In the genomic region with DNA sequence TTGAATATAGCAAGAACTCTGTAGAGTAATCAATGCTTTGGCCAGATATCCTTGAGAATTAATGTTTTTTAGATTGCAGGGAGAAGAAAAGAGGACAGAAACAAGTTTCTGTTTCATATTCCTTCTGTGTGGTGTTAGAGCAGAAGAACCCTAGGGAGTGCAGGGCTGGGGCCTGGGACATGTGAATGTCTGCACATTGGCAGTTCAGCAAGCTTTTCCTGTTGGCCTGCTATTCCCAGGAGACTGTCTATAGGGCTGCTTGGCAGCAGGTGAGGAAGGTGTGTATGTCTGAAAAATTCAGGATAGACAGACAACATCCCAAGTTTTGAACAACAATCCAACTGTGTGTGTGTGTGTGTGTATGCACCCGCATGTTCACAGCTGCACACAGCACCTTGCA, we compare ENCODE assay signal across 13 cellular contexts. TPM values are rescaled to one million over a fixed set of nuclear protein-coding genes. Genes with fewer than 3 reads are reported as not detected.
DNase-seq lines count a peak whose midpoint lies in the region; ATAC-seq and TF ChIP-seq lines count a peak whose summit lies in the region.
"Had no signal": no experiment of that assay in that cellular context is flagged by ENCODE, and none has a peak within 500 bp of the region (broad histone marks: within the 10 kb centered on the region; RNA-seq: fewer than 3 reads in every experiment).

No MANE protein-coding gene starts in this region.

- H3K9me3 ChIP-seq in PC-9 (ENCODE audit: insufficient read depth, low read depth) (no peaks in the 10 kb centered on the region; the same call in 1 of the 2 replicates), sigmoid colon (no peaks in the 10 kb centered on the region)

- H3K4me1 Mint-ChIP-seq in CD14-positive monocyte, result peaks cover 45% of the 10 kb centered on the region

- no peaks in the 10 kb centered on the region for H3K79me2 ChIP-seq in PC-9 (ENCODE audit: low read depth)

- 86% methylated on average over 1 of the region's 1 CpG for WGBS in sigmoid colon, 2 donors

- TF ChIP-seq CTCF in CD14-positive monocyte (IDR thresholded peaks at IDR 0.05), result no peak
- no peak for TF ChIP-seq CTCF in PC-9 (conservative IDR thresholded peaks at IDR 0.05)
- no peak for TF ChIP-seq CTCF in foreskin keratinocyte (conservative IDR thresholded peaks at IDR 0.05)
- TF ChIP-seq CTCF in sigmoid colon (IDR thresholded peaks at IDR 0.05), result no peak

- no peak for TF ChIP-seq EP300 in sigmoid colon (IDR thresholded peaks at IDR 0.05)

- H3K9me2 ChIP-seq in PC-9 (ENCODE audit: insufficient read depth), result no peaks in the 10 kb centered on the region; the same call in 1 of the 2 replicates

- H3K27ac ChIP-seq in PC-9 (peak overlapping the region; percentile 23; the same call in 1 of the 2 replicates), foreskin keratinocyte (no peak overlapping the region), sigmoid colon (peak overlapping the region; percentile 73 to 88 (median 82)), caudate nucleus (ENCODE audit: low read depth, low read length) (no peak overlapping the region)

- H3F3A ChIP-seq in PC-9 (ENCODE audit: insufficient read depth, low read depth), result peaks cover 31% of the 10 kb centered on the region

- CTCF ChIA-PET in PC-9 (lab: Charles Lee), result interaction anchor here (2.6 kb wide), 1 partner anchor 48 kb away, joined by 21 read pairs; no protein-coding TSS in a partner anchor

- H3K27me3 Mint-ChIP-seq in CD14-positive monocyte (ENCODE audit: low read depth in 3 of 3), result peaks cover 0 to 6% (median 0%) of the 10 kb centered on the region in 3 donors
- H3K27me3 Mint-ChIP-seq: activated CD4-positive, alpha-beta T cell treated with anti-CD3 and anti-CD28 coated beads, Interleukin-2, amount 10 ng/mL, durations not matched to agents 7 days and 5 days had no signal

- H3K36me3 ChIP-seq in PC-9 (ENCODE audit: low read depth) (no peaks in the 10 kb centered on the region), sigmoid colon (no peaks in the 10 kb centered on the region)

- no TSS peak for BruUV-seq in PC-9 (replicated peaks; lab: Mats Ljungman, UMichigan)

- peaks cover 2 to 11% of the 10 kb centered on the region in 2 donors for H3K36me3 Mint-ChIP-seq in CD14-positive monocyte

- no peak for TF ChIP-seq POLR2A in sigmoid colon (IDR thresholded peaks at IDR 0.05)

- H3K27ac Mint-ChIP-seq in CD14-positive monocyte, result peak overlapping the region in 6 of 7 donors; percentile 66 to 96 (median 78)
- H3K27ac Mint-ChIP-seq: activated T-helper 2 cell treated with anti-CD3 and anti-CD28 coated beads, Interferon-gamma antibody, Interleukin-2, Interleukin-4, amounts not matched to agents 10 μg/mL and 5 μg/mL and 100 μg/mL, durations not matched to agents 14 hours and 24 hours and 36 hours had no signal

- POLR2A ChIA-PET in PC-9 (lab: Charles Lee; ENCODE audit: unreplicated experiment), result no interaction called here

- peak overlapping the region; percentile 14 for H3K4me2 ChIP-seq in PC-9

- DNase-seq in CD14-positive monocyte (ENCODE audit: low spot score) (no peak), PC-9 (peak; percentile 61 to 63), foreskin keratinocyte (no peak), sigmoid colon (no peak), caudate nucleus (lab: John Stamatoyannopoulos, UW) (no peak), kidney tubule cell (ENCODE audit: low spot score) (no peak)
- DNase-seq: activated CD4-positive, alpha-beta T cell treated with anti-CD3 and anti-CD28 coated beads, Interleukin-2, amount 10 ng/mL, durations not matched to agents 7 days and 5 days; HCEC 1CT; NCI-H1092; NCI-H82 had no signal

- H3K9me3 Mint-ChIP-seq in CD14-positive monocyte, result no peaks in the 10 kb centered on the region
- H3K9me3 Mint-ChIP-seq: activated CD4-positive, alpha-beta T cell treated with anti-CD3 and anti-CD28 coated beads, Interleukin-2, amount 10 ng/mL, durations not matched to agents 7 days and 5 days; activated T-helper 2 cell treated with anti-CD3 and anti-CD28 coated beads, Interferon-gamma antibody, Interleukin-2, Interleukin-4, amounts not matched to agents 10 μg/mL and 5 μg/mL and 100 μg/mL, durations not matched to agents 14 hours and 24 hours and 36 hours had no signal

- ATAC-seq in foreskin keratinocyte (peak; percentile 35), GM18909 (IDR thresholded peaks at IDR 0.05; ENCODE audit: poor library complexity, unreplicated experiment) (no peak), HG03342 (IDR thresholded peaks at IDR 0.05; ENCODE audit: unreplicated experiment) (no peak)

- no peak overlapping the region for H2AFZ ChIP-seq in PC-9

- H3K4me3 ChIP-seq in PC-9 (no peak overlapping the region), sigmoid colon (no peak overlapping the region)

- H3K4me3 Mint-ChIP-seq in CD14-positive monocyte, result no peak overlapping the region
- H3K4me3 Mint-ChIP-seq: activated CD4-positive, alpha-beta T cell treated with anti-CD3 and anti-CD28 coated beads, Interleukin-2, amount 10 ng/mL, durations not matched to agents 7 days and 5 days had no signal

- H3K4me1 ChIP-seq in PC-9 (replicated peaks; ENCODE audit: insufficient read depth), result peaks cover 32% of the 10 kb centered on the region
- H3K4me1 ChIP-seq in foreskin keratinocyte, result peaks cover 21% of the 10 kb centered on the region
- peaks cover 0 to 31% (median 28%) of the 10 kb centered on the region in 4 donors for H3K4me1 ChIP-seq in sigmoid colon

- H3K27me3 ChIP-seq in PC-9 (ENCODE audit: insufficient read depth, low read depth) (no peaks in the 10 kb centered on the region), foreskin keratinocyte (no peaks in the 10 kb centered on the region), sigmoid colon (no peaks in the 10 kb centered on the region)

- no peaks in the 10 kb centered on the region for H4K20me1 ChIP-seq in PC-9 (ENCODE audit: insufficient read depth)

- intact Hi-C loops in CD14-positive monocyte (cut with micrococcal nuclease) (no loop called here), PC-9 (cut with micrococcal nuclease; ENCODE audit: unreplicated experiment) (loop anchor here (1.0 to 2.0 kb wide), 2 partner anchors 13 to 48 kb away; no protein-coding TSS in a partner anchor), sigmoid colon (cut with DNase I) (loop anchor here (5.0 kb wide), 1 partner anchor 45 kb away; no protein-coding TSS in a partner anchor)

RNA-seq across cellular contexts. Expression of gene CNBP, which starts 13.6 kb away (rescaled TPM):
- polyA plus RNA-seq in CD14-positive monocyte (100 to 1,000 TPM; 845 to 946 TPM), foreskin keratinocyte (274 and 309 TPM in 2 replicates), sigmoid colon (100 to 1,000 TPM; 251 to 392 (median 343) TPM)
- total RNA-seq in PC-9 (2021) (261 and 265 TPM in 2 replicates), foreskin keratinocyte (330 and 340 TPM in 2 replicates), sigmoid colon (100 to 1,000 TPM; 398 to 687 (median 623) TPM)

RNA-seq across cellular contexts. Expression of gene ISY1, which starts 36.5 kb away (rescaled TPM):
- polyA plus RNA-seq in CD14-positive monocyte, result 10 to 100 TPM; 67.9 to 70.7 TPM
- 62.3 and 63.1 TPM in 2 replicates for total RNA-seq in PC-9 (2021)
- total RNA-seq in foreskin keratinocyte, result 28.3 and 31.4 TPM in 2 replicates
- 29.6 and 34.7 TPM in 2 replicates for polyA plus RNA-seq in foreskin keratinocyte
- 10 to 100 TPM; 18.0 to 26.0 (median 22.5) TPM for total RNA-seq in sigmoid colon
- 10 to 100 TPM; 25.2 to 31.2 (median 28.2) TPM for polyA plus RNA-seq in sigmoid colon

RNA-seq across cellular contexts. Expression of gene COPG1, which starts 52.1 kb away (rescaled TPM):
- polyA plus RNA-seq in CD14-positive monocyte (10 to 100 TPM; 59.9 to 94.5 TPM), foreskin keratinocyte (104 and 117 TPM in 2 replicates), sigmoid colon (100 to 1,000 TPM; 104 to 151 (median 148) TPM)
- total RNA-seq in PC-9 (2021) (195 and 212 TPM in 2 replicates), foreskin keratinocyte (145 and 169 TPM in 2 replicates), sigmoid colon (10 to 100 TPM; 50.9 to 78.1 (median 57.9) TPM)

Comparison
In these comparisons a context has a peak if more than half of its experiments do, and no peak if none do; other contexts are left out.
1. DNase-seq: peak in PC-9 (2 of 2); none in CD14-positive monocyte (single experiment), foreskin keratinocyte (0 of 2), sigmoid colon (single experiment), caudate nucleus (0 of 61) and kidney tubule cell (single experiment).
2. H3K27ac ChIP-seq: peak in PC-9 (single experiment) and sigmoid colon (4 of 4); none in foreskin keratinocyte (single experiment) and caudate nucleus (single experiment).
3. intact Hi-C loops: an anchor here in PC-9 (1.0 to 2.0 kb wide) and sigmoid colon (5.0 kb wide); none called in CD14-positive monocyte.